In the genomic region with DNA sequence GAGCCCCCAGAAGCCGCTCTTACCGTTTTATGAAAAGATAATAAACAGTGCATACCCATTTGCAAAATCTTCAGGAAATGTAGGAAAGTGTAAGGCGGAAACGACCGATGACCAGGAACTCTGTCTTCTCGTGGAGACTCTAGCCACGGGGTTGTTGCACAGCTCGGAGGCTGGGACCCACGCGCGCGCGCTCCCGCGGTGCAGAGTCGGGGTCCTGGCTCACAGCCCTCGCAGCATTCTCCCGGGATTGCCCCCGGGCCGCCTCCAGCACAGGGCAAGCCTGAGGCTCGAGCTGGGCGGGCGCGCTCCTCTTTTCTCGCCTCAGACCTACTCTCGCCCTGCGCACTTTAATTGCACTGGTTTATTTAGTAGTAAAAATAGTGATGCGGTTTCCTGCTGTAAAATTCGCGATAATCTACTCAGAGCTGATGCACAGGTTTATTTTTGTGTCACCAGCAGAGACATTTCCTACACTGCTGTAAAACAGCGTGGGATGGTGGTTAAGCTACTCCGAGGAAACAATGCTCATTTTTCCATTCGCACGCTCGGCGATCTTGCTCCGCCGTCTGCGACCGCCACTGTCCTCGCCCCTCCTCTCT, we compare ENCODE assay signal across 6 cellular contexts. TPM values are rescaled to one million over a fixed set of nuclear protein-coding genes. Genes with fewer than 3 reads are reported as not detected.
DNase-seq lines count a peak whose midpoint lies in the region; TF ChIP-seq lines count a peak whose summit lies in the region.

No MANE protein-coding gene starts in this region.

- H3K4me3 ChIP-seq in retinal pigment epithelial cell (ENCODE audit: low read length) = peak overlapping the region; percentile 74

- peak; percentile 88 for DNase-seq in RKO (ENCODE audit: low spot score)
- peak; percentile 58 for DNase-seq in dermis blood vessel endothelial cell
- DNase-seq in retinal pigment epithelial cell (ENCODE audit: low read depth) = no peak
- DNase-seq in NCI-H2107 treated with DMSO at 0.1 percent for 48 hours (lab: John Stamatoyannopoulos, UW; ENCODE audit: unreplicated experiment) = no peak
- DNase-seq in NCI-H748 (lab: John Stamatoyannopoulos, UW; ENCODE audit: unreplicated experiment) = no peak
- no peak for DNase-seq in DMS79 (lab: John Stamatoyannopoulos, UW)

- no peak for TF ChIP-seq CTCF in retinal pigment epithelial cell (conservative IDR thresholded peaks at IDR 0.05; ENCODE audit: low read depth, low read length)

RNA-seq across cellular contexts. Expression of gene TRIM7, which starts 15.5 kb away (rescaled TPM):
- 2.7 and 5.2 TPM in 2 replicates for total RNA-seq in dermis blood vessel endothelial cell

RNA-seq across cellular contexts. Expression of gene TRIM41, which starts 33.6 kb away (rescaled TPM):
- 9.0 and 9.2 TPM in 2 replicates for total RNA-seq in dermis blood vessel endothelial cell

RNA-seq across cellular contexts. Expression of gene OR2V2, which starts 42.1 kb away (rescaled TPM):
- total RNA-seq in dermis blood vessel endothelial cell = not detected in 2 replicates

RNA-seq across cellular contexts. Expression of gene RACK1, which starts 54.2 kb away (rescaled TPM):
- 4,132 and 4,370 TPM in 2 replicates for total RNA-seq in dermis blood vessel endothelial cell

RNA-seq across cellular contexts. Expression of gene OR2V1, which starts 58.5 kb away (rescaled TPM):
- total RNA-seq in dermis blood vessel endothelial cell = not detected in 2 replicates

Comparison
In these comparisons a context has a peak if more than half of its experiments do, and no peak if none do; other contexts are left out.
1. DNase-seq: peak in RKO (single experiment) and dermis blood vessel endothelial cell (single experiment); none in retinal pigment epithelial cell (single experiment), NCI-H2107 treated with DMSO at 0.1 percent for 48 hours (single experiment), NCI-H748 (single experiment) and DMS79 (single experiment).